In genomic region chr20:7956561-7956960, GRCh38 we compare ENCODE assay signal across 1 cellular context. TPM values are rescaled to one million over a fixed set of nuclear protein-coding genes. Genes with fewer than 3 reads are reported as not detected.
"Had no signal": no experiment of that assay in that cellular context is flagged by ENCODE, and none has a peak within 500 bp of the region (broad histone marks: within the 10 kb centered on the region; RNA-seq: fewer than 3 reads in every experiment).

No MANE protein-coding gene starts in this region.

RNA-seq across cellular contexts. Expression of gene HAO1, which starts 16.3 kb away (rescaled TPM):
- polyA plus RNA-seq: stomach had no signal
